2 cellular contexts compared by ENCODE assay signal in the genomic region with DNA sequence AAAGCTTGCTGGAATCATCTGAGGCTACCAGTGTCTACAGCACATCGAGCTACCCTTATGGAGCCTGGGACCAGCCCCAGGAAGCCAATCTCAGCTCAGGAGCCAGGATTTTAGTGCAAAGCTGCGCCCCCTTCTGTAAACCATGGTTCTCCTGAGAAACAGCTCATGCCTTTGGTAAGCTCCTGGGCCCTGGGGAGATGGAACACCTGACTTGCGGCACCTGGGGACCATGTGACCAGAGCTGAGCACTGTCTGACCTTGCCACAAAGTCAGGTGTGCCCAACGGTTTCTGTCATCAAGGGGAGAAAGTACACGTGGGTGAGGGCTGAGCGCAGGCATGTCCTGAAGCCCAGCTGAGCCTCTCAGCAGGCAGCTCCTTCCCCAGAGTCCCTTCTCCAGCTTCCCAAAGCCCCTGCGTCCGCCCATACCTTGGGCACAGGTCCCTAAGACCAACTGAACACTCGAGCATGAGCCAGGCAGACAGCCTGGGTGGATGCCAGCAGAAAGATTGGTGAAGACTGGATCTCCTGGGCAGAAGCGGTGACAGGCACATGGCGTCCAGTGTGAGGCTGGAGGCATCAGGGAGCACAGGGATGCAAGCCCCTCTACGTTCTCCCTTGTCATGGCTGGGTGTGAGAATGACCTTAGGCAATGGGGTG.
TF ChIP-seq lines count a peak whose summit lies in the region.

No MANE protein-coding gene starts in this region.

TF ChIP-seq in SK-N-SH treated with all-trans-retinoic acid at 6 μM for 48 hours, 23 proteins besides CTCF, POLR2A, EP300 and RAD21 (continued from another document):
- no peak for TF ChIP-seq CSRNP3 (CRISPR knock-in tag; IDR thresholded peaks at IDR 0.05)
- TF ChIP-seq, protein P1, sequence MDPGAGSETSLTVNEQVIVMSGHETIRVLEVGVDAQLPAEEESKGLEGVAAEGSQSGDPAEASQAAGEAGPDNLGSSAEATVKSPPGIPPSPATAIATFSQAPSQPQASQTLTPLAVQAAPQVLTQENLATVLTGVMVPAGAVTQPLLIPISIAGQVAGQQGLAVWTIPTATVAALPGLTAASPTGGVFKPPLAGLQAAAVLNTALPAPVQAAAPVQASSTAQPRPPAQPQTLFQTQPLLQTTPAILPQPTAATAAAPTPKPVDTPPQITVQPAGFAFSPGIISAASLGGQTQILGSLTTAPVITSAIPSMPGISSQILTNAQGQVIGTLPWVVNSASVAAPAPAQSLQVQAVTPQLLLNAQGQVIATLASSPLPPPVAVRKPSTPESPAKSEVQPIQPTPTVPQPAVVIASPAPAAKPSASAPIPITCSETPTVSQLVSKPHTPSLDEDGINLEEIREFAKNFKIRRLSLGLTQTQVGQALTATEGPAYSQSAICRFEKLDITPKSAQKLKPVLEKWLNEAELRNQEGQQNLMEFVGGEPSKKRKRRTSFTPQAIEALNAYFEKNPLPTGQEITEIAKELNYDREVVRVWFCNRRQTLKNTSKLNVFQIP (CRISPR knock-in tag; IDR thresholded peaks at IDR 0.05; ENCODE audit: borderline replicate concordance, low read depth), result no peak
- TF ChIP-seq ZFP3 (CRISPR knock-in tag; IDR thresholded peaks at IDR 0.05), result no peak
- no peak for TF ChIP-seq GLIS3 (CRISPR knock-in tag; IDR thresholded peaks at IDR 0.05)
- TF ChIP-seq BACH2 (CRISPR knock-in tag; IDR thresholded peaks at IDR 0.05; ENCODE audit: borderline replicate concordance), result no peak
- TF ChIP-seq ARNTL (CRISPR knock-in tag; IDR thresholded peaks at IDR 0.05; ENCODE audit: borderline replicate concordance, low read depth), result no peak
- no peak for TF ChIP-seq PPARA (CRISPR knock-in tag; IDR thresholded peaks at IDR 0.05; ENCODE audit: borderline replicate concordance)
- no peak for TF ChIP-seq ZNF565 (CRISPR knock-in tag; conservative IDR thresholded peaks at IDR 0.05; ENCODE audit: low read depth)
- no peak for TF ChIP-seq ISL1 (CRISPR knock-in tag; IDR thresholded peaks at IDR 0.05)
- TF ChIP-seq OSR1 (CRISPR knock-in tag; IDR thresholded peaks at IDR 0.05), result no peak
- no peak for TF ChIP-seq TOX (CRISPR knock-in tag; IDR thresholded peaks at IDR 0.05; ENCODE audit: borderline replicate concordance)
- TF ChIP-seq, protein P2, sequence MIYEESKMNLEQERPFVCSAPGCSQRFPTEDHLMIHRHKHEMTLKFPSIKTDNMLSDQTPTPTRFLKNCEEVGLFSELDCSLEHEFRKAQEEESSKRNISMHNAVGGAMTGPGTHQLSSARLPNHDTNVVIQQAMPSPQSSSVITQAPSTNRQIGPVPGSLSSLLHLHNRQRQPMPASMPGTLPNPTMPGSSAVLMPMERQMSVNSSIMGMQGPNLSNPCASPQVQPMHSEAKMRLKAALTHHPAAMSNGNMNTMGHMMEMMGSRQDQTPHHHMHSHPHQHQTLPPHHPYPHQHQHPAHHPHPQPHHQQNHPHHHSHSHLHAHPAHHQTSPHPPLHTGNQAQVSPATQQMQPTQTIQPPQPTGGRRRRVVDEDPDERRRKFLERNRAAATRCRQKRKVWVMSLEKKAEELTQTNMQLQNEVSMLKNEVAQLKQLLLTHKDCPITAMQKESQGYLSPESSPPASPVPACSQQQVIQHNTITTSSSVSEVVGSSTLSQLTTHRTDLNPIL (CRISPR knock-in tag; IDR thresholded peaks at IDR 0.05; ENCODE audit: low read depth), result no peak
- TF ChIP-seq RARB (CRISPR knock-in tag; IDR thresholded peaks at IDR 0.05), result no peak

TF ChIP-seq in SK-N-SH, 30 proteins besides CTCF, POLR2A, EP300 and RAD21 (continued from another document):
- TF ChIP-seq PBX3 (IDR thresholded peaks at IDR 0.05) (no peak), SIN3A (IDR thresholded peaks at IDR 0.05; ENCODE audit: borderline replicate concordance, low read depth, low read length) (no peak), RCOR1 (IDR thresholded peaks at IDR 0.05; ENCODE audit: low read length) (no peak), TCF12 (IDR thresholded peaks at IDR 0.05) (no peak), ELF1 (IDR thresholded peaks at IDR 0.05) (no peak), FOSL2 (IDR thresholded peaks at IDR 0.05; ENCODE audit: borderline replicate concordance, low read depth) (no peak), MEF2A (IDR thresholded peaks at IDR 0.05; ENCODE audit: borderline replicate concordance, low read depth) (no peak), FOXJ3 (CRISPR knock-in tag; IDR thresholded peaks at IDR 0.05) (no peak), NFIC (IDR thresholded peaks at IDR 0.05; ENCODE audit: borderline replicate concordance) (no peak), YY1 (IDR thresholded peaks at IDR 0.05; ENCODE audit: low read depth) (no peak), SMC3 (IDR thresholded peaks at IDR 0.05; ENCODE audit: low read depth, low read length) (no peak)
- TF ChIP-seq, protein P3, sequence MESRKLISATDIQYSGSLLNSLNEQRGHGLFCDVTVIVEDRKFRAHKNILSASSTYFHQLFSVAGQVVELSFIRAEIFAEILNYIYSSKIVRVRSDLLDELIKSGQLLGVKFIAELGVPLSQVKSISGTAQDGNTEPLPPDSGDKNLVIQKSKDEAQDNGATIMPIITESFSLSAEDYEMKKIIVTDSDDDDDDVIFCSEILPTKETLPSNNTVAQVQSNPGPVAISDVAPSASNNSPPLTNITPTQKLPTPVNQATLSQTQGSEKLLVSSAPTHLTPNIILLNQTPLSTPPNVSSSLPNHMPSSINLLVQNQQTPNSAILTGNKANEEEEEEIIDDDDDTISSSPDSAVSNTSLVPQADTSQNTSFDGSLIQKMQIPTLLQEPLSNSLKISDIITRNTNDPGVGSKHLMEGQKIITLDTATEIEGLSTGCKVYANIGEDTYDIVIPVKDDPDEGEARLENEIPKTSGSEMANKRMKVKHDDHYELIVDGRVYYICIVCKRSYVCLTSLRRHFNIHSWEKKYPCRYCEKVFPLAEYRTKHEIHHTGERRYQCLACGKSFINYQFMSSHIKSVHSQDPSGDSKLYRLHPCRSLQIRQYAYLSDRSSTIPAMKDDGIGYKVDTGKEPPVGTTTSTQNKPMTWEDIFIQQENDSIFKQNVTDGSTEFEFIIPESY (IDR thresholded peaks at IDR 0.05; ENCODE audit: borderline replicate concordance, low read depth), result no peak
- TF ChIP-seq, protein P4, sequence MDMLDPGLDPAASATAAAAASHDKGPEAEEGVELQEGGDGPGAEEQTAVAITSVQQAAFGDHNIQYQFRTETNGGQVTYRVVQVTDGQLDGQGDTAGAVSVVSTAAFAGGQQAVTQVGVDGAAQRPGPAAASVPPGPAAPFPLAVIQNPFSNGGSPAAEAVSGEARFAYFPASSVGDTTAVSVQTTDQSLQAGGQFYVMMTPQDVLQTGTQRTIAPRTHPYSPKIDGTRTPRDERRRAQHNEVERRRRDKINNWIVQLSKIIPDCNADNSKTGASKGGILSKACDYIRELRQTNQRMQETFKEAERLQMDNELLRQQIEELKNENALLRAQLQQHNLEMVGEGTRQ (IDR thresholded peaks at IDR 0.05; ENCODE audit: borderline replicate concordance, low read depth, low read length), result no peak
